ENCODE assay signal across 23 cellular contexts in genomic region chr14:66638688-66639087, GRCh38.
A peak's percentile ranks its signal among the peaks of the same experiment; 100 is the strongest.
DNase-seq lines count a peak whose midpoint lies in the region; ATAC-seq and TF ChIP-seq lines count a peak whose summit lies in the region.
"Had no signal": no experiment of that assay in that cellular context is flagged by ENCODE, and none has a peak within 500 bp of the region (broad histone marks: within the 10 kb centered on the region; RNA-seq: fewer than 3 reads in every experiment).

No MANE protein-coding gene starts in this region.

- H3K9me2 ChIP-seq in PC-3 (replicated peaks; ENCODE audit: low read length) = no peaks in the 10 kb centered on the region

- no peak overlapping the region for H3K4me2 ChIP-seq in PC-3 (ENCODE audit: low read length)

- no peak overlapping the region for H3K4me3 ChIP-seq in PC-3 (ENCODE audit: low read length)
- no peak overlapping the region for H3K4me3 ChIP-seq in cardiac fibroblast (replicated peaks in 1 of 2; ENCODE audit: low read depth in 2 of 2, low read length in 2 of 2)
- H3K4me3 ChIP-seq: body of pancreas had no signal

- H3F3A ChIP-seq in PC-3 (ENCODE audit: low read length, unreplicated experiment) = no peaks in the 10 kb centered on the region

- POLR2A ChIA-PET in PC-3 (lab: Charles Lee; ENCODE audit: unreplicated experiment) = no interaction called here

- H3K4me1 ChIP-seq in PC-3 (ENCODE audit: insufficient read depth, low read length) = peaks cover 18% of the 10 kb centered on the region

- no peak for TF ChIP-seq CTCF in PC-3 (conservative IDR thresholded peaks at IDR 0.05; ENCODE audit: low read depth, low read length)
- no peak for TF ChIP-seq CTCF in cardiac fibroblast (IDR thresholded peaks at IDR 0.05; ENCODE audit: low read depth, low read length)

- no TSS peak for BruUV-seq in PC-3 (replicated peaks; lab: Mats Ljungman, UMichigan)

- peaks cover 78% of the 10 kb centered on the region for H3K79me2 ChIP-seq in PC-3 (ENCODE audit: low read length)

- no peaks in the 10 kb centered on the region for H3K36me3 ChIP-seq in PC-3 (ENCODE audit: low read depth, low read length)

- no peak overlapping the region for H3K9ac ChIP-seq in PC-3 (ENCODE audit: low read length)

- CTCF ChIA-PET in PC-3 (lab: Charles Lee) = no interaction called here

- H2AFZ ChIP-seq in PC-3 (ENCODE audit: low read length) = no peak overlapping the region

- peaks cover 4% of the 10 kb centered on the region; the same call in 1 of the 2 replicates for H4K20me1 ChIP-seq in PC-3 (ENCODE audit: low read length)

- H3K27ac ChIP-seq in PC-3 (ENCODE audit: low read length) = no peak overlapping the region
- H3K27ac ChIP-seq: body of pancreas had no signal

- ATAC-seq in PC-3 = peak; percentile 54
- ATAC-seq in GM18502 (IDR thresholded peaks at IDR 0.05; ENCODE audit: poor library complexity, unreplicated experiment) = no peak
- ATAC-seq: activated CD8-positive, alpha-beta T cell treated with anti-CD3 and anti-CD28 coated beads, Interleukin-2, amount 10 ng/mL, durations not matched to agents 7 days and 5 days; activated naive CD4-positive, alpha-beta T cell treated with anti-CD3 and anti-CD28 coated beads, Interleukin-2, amount 50 U/mL, for 72 hours; activated T-cell treated with anti-CD3 and anti-CD28 coated beads, Interleukin-2, amount 50 U/mL, for 4 hours; body of pancreas; Right ventricle myocardium inferior; T-helper 17 cell had no signal

- no peaks in the 10 kb centered on the region for H3K9me3 ChIP-seq in PC-3 (ENCODE audit: low read length)
- H3K9me3 ChIP-seq: body of pancreas had no signal

- intact Hi-C loops in PC-3 (cut with micrococcal nuclease) = loop anchor here (10.0 kb wide), 1 partner anchor 1364 kb away; no protein-coding TSS in a partner anchor

- no peaks in the 10 kb centered on the region for H3K27me3 ChIP-seq in PC-3 (ENCODE audit: low read length)
- H3K27me3 ChIP-seq: body of pancreas had no signal

- DNase-seq in ELR (ENCODE audit: low read depth) (peak; percentile 80), PC-3 (peak; percentile 61), cardiac fibroblast (ENCODE audit: low read depth in 2 of 2) (peak; percentile 29 to 71), kidney tubule cell (ENCODE audit: low spot score) (peak; percentile 52), NCI-H446 (lab: John Stamatoyannopoulos, UW) (no peak), KG1 (lab: John Stamatoyannopoulos, UW) (no peak)
- no peak for DNase-seq in central memory CD4-positive, alpha-beta T cell
- DNase-seq: activated B cell treated with CpG ODN at 0.5 μM for 24 hours; activated CD8-positive, alpha-beta T cell treated with anti-CD3 and anti-CD28 coated beads, Interleukin-2, amount 10 ng/mL, durations not matched to agents 7 days and 5 days; activated T-cell treated with anti-CD3 and anti-CD28 coated beads, Interleukin-2, amount 50 U/mL, for 4 hours; body of pancreas; GDM1; islet precursor cell; mesendoderm; NCI-H146; NCI-H2227 treated with DMSO at 0.1 percent for 48 hours; NK-92 treated with Interleukin-12 subunit alpha and Interleukin-12 subunit beta, amount 100 ng/mL, for 24 hours; small intestine; stimulated activated CD8-positive, alpha-beta memory T cell treated with anti-CD3 and anti-CD28 coated beads, Interleukin-4, amount 100 ng/mL, for 48 hours; T-helper 17 cell had no signal

Comparison
In these comparisons a context has a peak if more than half of its experiments do, and no peak if none do; other contexts are left out.
1. DNase-seq: peak in ELR (single experiment), PC-3 (single experiment), cardiac fibroblast (2 of 2) and kidney tubule cell (single experiment); none in central memory CD4-positive, alpha-beta T cell (single experiment), NCI-H446 (0 of 2) and KG1 (single experiment).